ENCODE assay signal across 1 cellular context in the genomic region with DNA sequence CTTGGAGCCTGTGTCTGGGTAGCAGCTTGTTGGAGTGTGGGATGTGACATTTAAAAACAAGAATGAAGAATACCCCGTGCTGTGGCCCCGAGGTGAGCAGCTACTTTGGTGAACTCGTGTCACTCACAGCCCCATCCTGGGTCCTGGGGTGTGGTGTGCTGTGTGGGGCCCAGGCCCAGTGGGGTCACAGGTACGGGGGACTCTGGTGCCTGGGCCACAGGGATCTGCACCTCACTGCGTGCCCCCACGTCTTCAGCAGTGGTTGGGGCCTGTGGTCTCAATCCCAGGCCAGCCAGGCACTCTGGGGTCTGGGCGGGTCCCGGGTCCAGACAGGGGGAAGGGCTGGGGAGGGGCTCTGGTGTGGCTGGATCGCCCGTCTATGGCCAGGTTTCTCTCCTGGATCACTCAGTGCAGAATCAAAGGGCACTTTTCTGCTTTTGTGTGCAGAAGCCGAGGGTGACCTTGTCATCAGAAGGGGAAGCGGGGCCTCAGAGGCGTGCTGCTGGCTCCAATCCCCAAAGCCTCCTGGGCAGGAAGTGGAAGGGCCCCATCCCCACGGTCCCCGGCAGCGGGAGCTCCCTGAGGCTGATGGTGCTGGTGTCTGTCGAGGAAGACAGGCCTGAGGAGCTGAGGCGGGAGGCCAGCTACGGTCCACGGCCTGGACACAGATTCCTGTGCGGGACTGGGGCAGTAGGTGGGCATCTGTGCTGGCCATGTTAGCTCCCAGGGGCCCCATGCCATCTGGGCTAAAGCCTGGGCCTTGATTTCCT.
TF ChIP-seq lines count a peak whose summit lies in the region.

No MANE protein-coding gene starts in this region.

TF ChIP-seq in HepG2, 621 proteins besides CTCF, POLR2A, EP300 and RAD21 (continued from another document and continues in another):
- peak; percentile 81 for TF ChIP-seq ZNF574 (CRISPR knock-in tag; IDR thresholded peaks at IDR 0.05)
- peak; percentile 94 for TF ChIP-seq TARDBP (CRISPR knock-in tag; IDR thresholded peaks at IDR 0.05)
- TF ChIP-seq CHD4 (IDR thresholded peaks at IDR 0.05; ENCODE audit: borderline replicate concordance, low read length): no peak
- TF ChIP-seq MTF2 (CRISPR knock-in tag; IDR thresholded peaks at IDR 0.05; ENCODE audit: borderline replicate concordance): no peak; the same call in 1 of the 2 replicates
- TF ChIP-seq, protein P1, sequence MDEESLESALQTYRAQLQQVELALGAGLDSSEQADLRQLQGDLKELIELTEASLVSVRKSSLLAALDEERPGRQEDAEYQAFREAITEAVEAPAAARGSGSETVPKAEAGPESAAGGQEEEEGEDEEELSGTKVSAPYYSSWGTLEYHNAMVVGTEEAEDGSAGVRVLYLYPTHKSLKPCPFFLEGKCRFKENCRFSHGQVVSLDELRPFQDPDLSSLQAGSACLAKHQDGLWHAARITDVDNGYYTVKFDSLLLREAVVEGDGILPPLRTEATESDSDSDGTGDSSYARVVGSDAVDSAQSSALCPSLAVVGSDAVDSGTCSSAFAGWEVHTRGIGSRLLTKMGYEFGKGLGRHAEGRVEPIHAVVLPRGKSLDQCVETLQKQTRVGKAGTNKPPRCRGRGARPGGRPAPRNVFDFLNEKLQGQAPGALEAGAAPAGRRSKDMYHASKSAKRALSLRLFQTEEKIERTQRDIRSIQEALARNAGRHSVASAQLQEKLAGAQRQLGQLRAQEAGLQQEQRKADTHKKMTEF (CRISPR knock-in tag; IDR thresholded peaks at IDR 0.05): peak; percentile 88
- TF ChIP-seq BRD4 (CRISPR knock-in tag; IDR thresholded peaks at IDR 0.05): peak; percentile 58; the same call in 1 of the 2 replicates
- TF ChIP-seq HNF4G (IDR thresholded peaks at IDR 0.05; ENCODE audit: borderline replicate concordance, low read depth, low read length): peak; percentile 46; the same call in 1 of the 2 replicates
- TF ChIP-seq HNF4G (CRISPR knock-in tag; IDR thresholded peaks at IDR 0.05; ENCODE audit: borderline replicate concordance, low read depth): no peak; the same call in 1 of the 2 replicates
- TF ChIP-seq WIZ (CRISPR knock-in tag; IDR thresholded peaks at IDR 0.05): no peak
- peak; percentile 86 for TF ChIP-seq ATF7-NPFF (CRISPR knock-in tag; IDR thresholded peaks at IDR 0.05; ENCODE audit: low read depth)
- peak; percentile 85 for TF ChIP-seq RXRB (CRISPR knock-in tag; IDR thresholded peaks at IDR 0.05; ENCODE audit: borderline replicate concordance)
- TF ChIP-seq, protein P2, sequence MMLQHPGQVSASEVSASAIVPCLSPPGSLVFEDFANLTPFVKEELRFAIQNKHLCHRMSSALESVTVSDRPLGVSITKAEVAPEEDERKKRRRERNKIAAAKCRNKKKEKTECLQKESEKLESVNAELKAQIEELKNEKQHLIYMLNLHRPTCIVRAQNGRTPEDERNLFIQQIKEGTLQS (CRISPR knock-in tag; IDR thresholded peaks at IDR 0.05): peak; percentile 11; the same call in 1 of the 2 replicates
- peak; percentile 61; the same call in 1 of the 2 replicates for TF ChIP-seq RBAK (CRISPR knock-in tag; IDR thresholded peaks at IDR 0.05)
- peak; percentile 75 for TF ChIP-seq SKI (IDR thresholded peaks at IDR 0.05; ENCODE audit: partially characterized antibody)
- TF ChIP-seq FOXA1 (IDR thresholded peaks at IDR 0.05): no peak
- peak; percentile 38; the same call in 1 of the 2 replicates for TF ChIP-seq FOXA1 (CRISPR knock-in tag; IDR thresholded peaks at IDR 0.05)
- TF ChIP-seq HIC2 (CRISPR knock-in tag; IDR thresholded peaks at IDR 0.05; ENCODE audit: low read depth): peak; percentile 88
- TF ChIP-seq, protein P3, sequence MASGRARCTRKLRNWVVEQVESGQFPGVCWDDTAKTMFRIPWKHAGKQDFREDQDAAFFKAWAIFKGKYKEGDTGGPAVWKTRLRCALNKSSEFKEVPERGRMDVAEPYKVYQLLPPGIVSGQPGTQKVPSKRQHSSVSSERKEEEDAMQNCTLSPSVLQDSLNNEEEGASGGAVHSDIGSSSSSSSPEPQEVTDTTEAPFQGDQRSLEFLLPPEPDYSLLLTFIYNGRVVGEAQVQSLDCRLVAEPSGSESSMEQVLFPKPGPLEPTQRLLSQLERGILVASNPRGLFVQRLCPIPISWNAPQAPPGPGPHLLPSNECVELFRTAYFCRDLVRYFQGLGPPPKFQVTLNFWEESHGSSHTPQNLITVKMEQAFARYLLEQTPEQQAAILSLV (CRISPR knock-in tag; IDR thresholded peaks at IDR 0.05; ENCODE audit: borderline replicate concordance): peak; percentile 56; the same call in 1 of the 2 replicates
- no peak; the same call in 1 of the 2 replicates for TF ChIP-seq ZNF136 (CRISPR knock-in tag; IDR thresholded peaks at IDR 0.05; ENCODE audit: low read depth)
- TF ChIP-seq ZNF761 (CRISPR knock-in tag; conservative IDR thresholded peaks at IDR 0.05): peak; percentile 83; the same call in 1 of the 2 replicates
- TF ChIP-seq, protein P4, sequence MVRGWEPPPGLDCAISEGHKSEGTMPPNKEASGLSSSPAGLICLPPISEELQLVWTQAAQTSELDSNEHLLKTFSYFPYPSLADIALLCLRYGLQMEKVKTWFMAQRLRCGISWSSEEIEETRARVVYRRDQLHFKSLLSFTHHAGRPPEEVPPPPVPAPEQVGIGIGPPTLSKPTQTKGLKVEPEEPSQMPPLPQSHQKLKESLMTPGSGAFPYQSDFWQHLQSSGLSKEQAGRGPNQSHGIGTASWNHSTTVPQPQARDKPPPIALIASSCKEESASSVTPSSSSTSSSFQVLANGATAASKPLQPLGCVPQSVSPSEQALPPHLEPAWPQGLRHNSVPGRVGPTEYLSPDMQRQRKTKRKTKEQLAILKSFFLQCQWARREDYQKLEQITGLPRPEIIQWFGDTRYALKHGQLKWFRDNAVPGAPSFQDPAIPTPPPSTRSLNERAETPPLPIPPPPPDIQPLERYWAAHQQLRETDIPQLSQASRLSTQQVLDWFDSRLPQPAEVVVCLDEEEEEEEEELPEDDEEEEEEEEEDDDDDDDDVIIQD (CRISPR knock-in tag; IDR thresholded peaks at IDR 0.05; ENCODE audit: low read depth): peak; percentile 53
- TF ChIP-seq ZNF280B (CRISPR knock-in tag; IDR thresholded peaks at IDR 0.05; ENCODE audit: borderline replicate concordance): peak; percentile 94
- TF ChIP-seq RORA (CRISPR knock-in tag; IDR thresholded peaks at IDR 0.05): no peak
- 0 out of 2 replicates have a peak, but pooled peaks have one; percentile 6 for TF ChIP-seq ZNF160 (CRISPR knock-in tag; IDR thresholded peaks at IDR 0.05)
- TF ChIP-seq, protein P5, sequence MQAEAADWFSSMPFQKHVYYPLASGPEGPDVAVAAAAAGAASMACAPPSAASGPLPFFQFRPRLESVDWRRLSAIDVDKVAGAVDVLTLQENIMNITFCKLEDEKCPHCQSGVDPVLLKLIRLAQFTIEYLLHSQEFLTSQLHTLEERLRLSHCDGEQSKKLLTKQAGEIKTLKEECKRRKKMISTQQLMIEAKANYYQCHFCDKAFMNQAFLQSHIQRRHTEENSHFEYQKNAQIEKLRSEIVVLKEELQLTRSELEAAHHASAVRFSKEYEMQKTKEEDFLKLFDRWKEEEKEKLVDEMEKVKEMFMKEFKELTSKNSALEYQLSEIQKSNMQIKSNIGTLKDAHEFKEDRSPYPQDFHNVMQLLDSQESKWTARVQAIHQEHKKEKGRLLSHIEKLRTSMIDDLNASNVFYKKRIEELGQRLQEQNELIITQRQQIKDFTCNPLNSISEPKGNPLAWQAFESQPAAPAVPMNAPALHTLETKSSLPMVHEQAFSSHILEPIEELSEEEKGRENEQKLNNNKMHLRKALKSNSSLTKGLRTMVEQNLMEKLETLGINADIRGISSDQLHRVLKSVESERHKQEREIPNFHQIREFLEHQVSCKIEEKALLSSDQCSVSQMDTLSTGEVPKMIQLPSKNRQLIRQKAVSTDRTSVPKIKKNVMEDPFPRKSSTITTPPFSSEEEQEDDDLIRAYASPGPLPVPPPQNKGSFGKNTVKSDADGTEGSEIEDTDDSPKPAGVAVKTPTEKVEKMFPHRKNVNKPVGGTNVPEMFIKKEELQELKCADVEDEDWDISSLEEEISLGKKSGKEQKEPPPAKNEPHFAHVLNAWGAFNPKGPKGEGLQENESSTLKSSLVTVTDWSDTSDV (CRISPR knock-in tag; IDR thresholded peaks at IDR 0.05): 0 out of 2 replicates have a peak, but pooled peaks have one; percentile 72
- no peak for TF ChIP-seq PLRG1 (conservative IDR thresholded peaks at IDR 0.05)
- TF ChIP-seq NFKBIZ (CRISPR knock-in tag; IDR thresholded peaks at IDR 0.05): peak; percentile 88
- TF ChIP-seq RFXANK (CRISPR knock-in tag; IDR thresholded peaks at IDR 0.05): 0 out of 2 replicates have a peak, but pooled peaks have one; percentile 18
- TF ChIP-seq ZNF543 (CRISPR knock-in tag; IDR thresholded peaks at IDR 0.05): peak; percentile 79
- TF ChIP-seq TAF1 (CRISPR knock-in tag; IDR thresholded peaks at IDR 0.05): peak; percentile 54; the same call in 1 of the 2 replicates
- peak; percentile 26 for TF ChIP-seq HNRNPLL (IDR thresholded peaks at IDR 0.05; ENCODE audit: low read depth, low read length, poor library complexity, severe bottlenecking)
- TF ChIP-seq MAX (IDR thresholded peaks at IDR 0.05): peak; percentile 97
- TF ChIP-seq SAFB2 (CRISPR knock-in tag; IDR thresholded peaks at IDR 0.05; ENCODE audit: borderline replicate concordance, low read depth): peak; percentile 50; the same call in 1 of the 2 replicates
- peak; percentile 86 for TF ChIP-seq ARID5B (CRISPR knock-in tag; IDR thresholded peaks at IDR 0.05)
- 0 out of 2 replicates have a peak, but pooled peaks have one; percentile 75 for TF ChIP-seq PRMT3 (CRISPR knock-in tag; IDR thresholded peaks at IDR 0.05; ENCODE audit: borderline replicate concordance, low read depth)
- peak; percentile 80; the same call in 1 of the 2 replicates for TF ChIP-seq TOPORS (CRISPR knock-in tag; IDR thresholded peaks at IDR 0.05)
- TF ChIP-seq HES4 (CRISPR knock-in tag; IDR thresholded peaks at IDR 0.05; ENCODE audit: borderline replicate concordance): peak; percentile 66; the same call in 1 of the 2 replicates
- 0 out of 2 replicates have a peak, but pooled peaks have one; percentile 54 for TF ChIP-seq ZSCAN22 (CRISPR knock-in tag; IDR thresholded peaks at IDR 0.05)
